Comparison of ENCODE assay signal across 8 cellular contexts in the genomic region with DNA sequence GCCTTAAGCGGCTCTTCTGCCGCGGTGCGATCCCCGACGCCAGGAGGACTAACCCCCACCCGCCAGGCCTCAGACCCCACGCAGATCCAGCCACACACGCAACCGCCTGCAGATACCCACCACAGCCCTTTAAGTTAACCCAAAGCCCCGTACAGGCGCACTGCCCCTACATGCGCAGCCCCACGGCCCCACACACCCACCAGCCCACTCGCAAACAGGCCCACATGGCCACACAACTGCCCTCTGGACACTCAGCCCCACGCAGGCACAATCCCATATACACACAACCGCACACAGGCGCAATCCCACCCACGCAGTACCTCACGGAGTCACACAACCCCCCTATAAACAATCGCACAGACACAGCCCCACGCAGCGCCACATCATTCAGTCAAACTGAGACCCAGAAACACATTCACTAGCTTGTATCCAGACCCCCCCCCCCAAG. TPM values are rescaled to one million over a fixed set of nuclear protein-coding genes. Genes with fewer than 3 reads are reported as not detected.
A peak's percentile ranks its signal among the peaks of the same experiment; 100 is the strongest.
DNase-seq lines count a peak whose midpoint lies in the region; ATAC-seq and TF ChIP-seq lines count a peak whose summit lies in the region.

No MANE protein-coding gene starts in this region.

- no peak for ATAC-seq in CD8-positive, alpha-beta T cell
- ATAC-seq in HG02759 (IDR thresholded peaks at IDR 0.05; ENCODE audit: unreplicated experiment) = no peak

- peaks cover 39% of the 10 kb centered on the region for H3K4me1 ChIP-seq in CD8-positive, alpha-beta T cell (ENCODE audit: insufficient read depth, low read length)
- H3K4me1 ChIP-seq in fibroblast of lung (ENCODE audit: control insufficient read depth, extremely low read depth, insufficient read depth, low read length) (peaks cover 9% of the 10 kb centered on the region), rectal smooth muscle tissue (ENCODE audit: control insufficient read depth, insufficient read depth, low read length) (no peaks in the 10 kb centered on the region)

- no peaks in the 10 kb centered on the region for H3K27me3 ChIP-seq in CD8-positive, alpha-beta T cell (ENCODE audit: insufficient read depth, low read length)
- H3K27me3 ChIP-seq in fibroblast of lung (ENCODE audit: control insufficient read depth, insufficient read depth, low read length) (no peaks in the 10 kb centered on the region), rectal smooth muscle tissue (ENCODE audit: control insufficient read depth, insufficient read depth, low read length) (no peaks in the 10 kb centered on the region)

- H3K27ac Mint-ChIP-seq in CD8-positive, alpha-beta T cell = peak overlapping the region; percentile 2

- peak overlapping the region; percentile 77 for H3K4me2 ChIP-seq in fibroblast of lung (ENCODE audit: extremely low read depth, insufficient read depth, low read length)

- no peak for DNase-seq in CD8-positive, alpha-beta T cell
- DNase-seq in fibroblast of lung (ENCODE audit: low read depth in 2 of 2) = no peak
- no peak for DNase-seq in foreskin melanocyte
- DNase-seq in RKO (ENCODE audit: low spot score) = no peak
- no peak for DNase-seq in NCI-H2171 (lab: John Stamatoyannopoulos, UW)

- no peaks in the 10 kb centered on the region for H3K9me3 ChIP-seq in CD8-positive, alpha-beta T cell (ENCODE audit: low read length)
- no peaks in the 10 kb centered on the region for H3K9me3 ChIP-seq in fibroblast of lung (ENCODE audit: control insufficient read depth, insufficient read depth, low read depth, low read length)

- H3K79me2 ChIP-seq in fibroblast of lung (ENCODE audit: control insufficient read depth, insufficient read depth, low read length) = peaks cover 17% of the 10 kb centered on the region

- H3K36me3 Mint-ChIP-seq in CD8-positive, alpha-beta T cell = no peaks in the 10 kb centered on the region

- H2AFZ ChIP-seq in fibroblast of lung (ENCODE audit: low read length) = no peak overlapping the region

- no peak for TF ChIP-seq CTCF in CD8-positive, alpha-beta T cell (IDR thresholded peaks at IDR 0.05)
- TF ChIP-seq CTCF in WI38 (IDR thresholded peaks at IDR 0.05; ENCODE audit: low read depth, low read length) (no peak), fibroblast of lung (conservative IDR thresholded peaks at IDR 0.05 in 1 of 2, IDR thresholded peaks at IDR 0.05 in 1 of 2; ENCODE audit: low read depth in 1 of 2, low read length in 2 of 2) (no peak)

- POLR2A ChIA-PET in CD8-positive, alpha-beta T cell (lab: Charles Lee) = interaction anchor here (0.9 kb wide), 1 partner anchor 60 kb away, joined by 3 read pairs; no protein-coding TSS in a partner anchor

- no peaks in the 10 kb centered on the region for H3K36me3 ChIP-seq in CD8-positive, alpha-beta T cell (ENCODE audit: insufficient read depth, low read length)
- H3K36me3 ChIP-seq in fibroblast of lung (ENCODE audit: control insufficient read depth, insufficient read depth, low read length) (no peaks in the 10 kb centered on the region), rectal smooth muscle tissue (ENCODE audit: control insufficient read depth, insufficient read depth, low read length) (no peaks in the 10 kb centered on the region)

- H3K9ac ChIP-seq in fibroblast of lung (ENCODE audit: insufficient read depth, low read length) (peak overlapping the region; percentile 21), rectal smooth muscle tissue (ENCODE audit: low read length) (peak overlapping the region; percentile 53)

- H3K9me3 Mint-ChIP-seq in CD8-positive, alpha-beta T cell = no peaks in the 10 kb centered on the region

- H3K27me3 Mint-ChIP-seq in CD8-positive, alpha-beta T cell (ENCODE audit: low read depth) = peaks cover 9% of the 10 kb centered on the region

- H3K27ac ChIP-seq in CD8-positive, alpha-beta T cell (ENCODE audit: low read depth, low read length) = no peak overlapping the region
- H3K27ac ChIP-seq in fibroblast of lung (ENCODE audit: insufficient read depth, low read length) = peak overlapping the region; percentile 61
- H3K27ac ChIP-seq in rectal smooth muscle tissue (ENCODE audit: low read depth, low read length) = peak overlapping the region; percentile 82

- peak overlapping the region; percentile 58 for H3K4me3 ChIP-seq in CD8-positive, alpha-beta T cell (ENCODE audit: low read depth, low read length)
- H3K4me3 ChIP-seq in WI38 (ENCODE audit: low read depth, low read length) (peak overlapping the region; percentile 58), fibroblast of lung (replicated peaks in 1 of 4; ENCODE audit: control extremely low read depth in 1 of 4, insufficient read depth in 1 of 4, low read depth in 3 of 4, low read length in 4 of 4) (peak overlapping the region; percentile 20 to 64 (median 46)), rectal smooth muscle tissue (ENCODE audit: low read length) (peak overlapping the region; percentile 72)

- H3K4me3 Mint-ChIP-seq in CD8-positive, alpha-beta T cell = peak overlapping the region; percentile 91

- intact Hi-C loops in CD8-positive, alpha-beta T cell (cut with DNase I, micrococcal nuclease) = no loop called here

- CTCF ChIA-PET in CD8-positive, alpha-beta T cell (lab: Charles Lee) = no interaction called here

- peaks cover 47% of the 10 kb centered on the region for H3K4me1 Mint-ChIP-seq in CD8-positive, alpha-beta T cell (ENCODE audit: low read depth)

- no peaks in the 10 kb centered on the region for H4K20me1 ChIP-seq in fibroblast of lung (ENCODE audit: control insufficient read depth, extremely low read depth, insufficient read depth, low read length)

RNA-seq across cellular contexts. Expression of a gene that starts 41.7 kb away (rescaled TPM):
- 10 to 100 TPM; 22.9 to 23.5 TPM for total RNA-seq in CD8-positive, alpha-beta T cell
- total RNA-seq in fibroblast of lung = 4.1 and 6.6 TPM in 2 replicates
- 2.1 TPM in 2 replicates for polyA plus RNA-seq in fibroblast of lung
- polyA plus RNA-seq in fibroblast of lung (2012) = 10.3 and 10.4 TPM in 2 replicates
- 9.3 and 9.7 TPM in 2 replicates for polyA minus RNA-seq in fibroblast of lung (ENCODE audit: low replicate concordance)
